1 cellular context compared by ENCODE assay signal in the genomic region with DNA sequence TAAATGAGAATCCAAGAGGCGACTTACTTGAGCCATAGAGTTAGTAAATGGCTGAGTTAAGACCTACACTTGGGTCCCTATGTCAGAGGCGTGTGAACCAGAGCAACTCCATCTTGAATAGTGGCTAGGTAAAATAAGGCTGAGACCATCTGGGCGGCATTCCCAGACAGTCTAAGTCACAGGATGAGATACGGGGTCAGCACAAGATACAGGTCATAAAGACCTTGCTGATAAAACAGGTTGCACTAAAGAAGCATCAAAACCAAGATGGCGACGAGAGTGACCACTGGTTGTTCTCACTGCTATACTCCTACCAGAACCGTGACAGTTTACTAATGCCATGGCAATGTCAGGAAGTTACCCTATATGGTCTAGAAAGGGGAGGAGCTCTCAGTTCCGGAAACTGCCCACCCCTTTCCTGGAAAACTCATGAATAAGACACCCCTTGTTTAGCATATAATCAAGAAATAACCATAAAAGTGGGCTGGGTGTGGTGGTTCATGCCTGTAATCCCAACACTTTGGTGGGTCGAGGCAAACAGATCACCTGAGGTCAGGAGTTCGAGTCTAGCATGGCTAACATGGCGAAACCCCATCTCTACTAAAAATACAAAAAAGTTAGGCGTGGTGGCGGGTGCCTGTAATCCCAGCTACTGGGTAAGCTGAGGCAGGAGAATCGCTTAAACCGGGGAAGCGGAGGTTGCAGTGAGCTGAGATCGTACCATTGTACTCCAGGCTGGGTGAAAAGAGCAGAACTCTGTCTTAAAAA.
A peak's percentile ranks its signal among the peaks of the same experiment; 100 is the strongest.
TF ChIP-seq lines count a peak whose summit lies in the region.

No MANE protein-coding gene starts in this region.

TF ChIP-seq in K562, 482 proteins besides CTCF, POLR2A, EP300 and RAD21 (continued from another document and continues in another):
- TF ChIP-seq, protein P1, sequence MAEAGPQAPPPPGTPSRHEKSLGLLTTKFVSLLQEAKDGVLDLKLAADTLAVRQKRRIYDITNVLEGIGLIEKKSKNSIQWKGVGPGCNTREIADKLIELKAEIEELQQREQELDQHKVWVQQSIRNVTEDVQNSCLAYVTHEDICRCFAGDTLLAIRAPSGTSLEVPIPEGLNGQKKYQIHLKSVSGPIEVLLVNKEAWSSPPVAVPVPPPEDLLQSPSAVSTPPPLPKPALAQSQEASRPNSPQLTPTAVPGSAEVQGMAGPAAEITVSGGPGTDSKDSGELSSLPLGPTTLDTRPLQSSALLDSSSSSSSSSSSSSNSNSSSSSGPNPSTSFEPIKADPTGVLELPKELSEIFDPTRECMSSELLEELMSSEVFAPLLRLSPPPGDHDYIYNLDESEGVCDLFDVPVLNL (CRISPR knock-in tag; IDR thresholded peaks at IDR 0.05; ENCODE audit: low read depth), result no peak
- TF ChIP-seq NCOA6 (IDR thresholded peaks at IDR 0.05) (no peak), NFRKB (IDR thresholded peaks at IDR 0.05; ENCODE audit: low read depth) (peak; percentile 92), ZNF384 (IDR thresholded peaks at IDR 0.05; ENCODE audit: low read depth, low read length) (no peak), NRF1 (conservative IDR thresholded peaks at IDR 0.05 in 1 of 2, IDR thresholded peaks at IDR 0.05 in 1 of 2) (no peak), RBM34 (IDR thresholded peaks at IDR 0.05; ENCODE audit: borderline replicate concordance, insufficient read depth, low read length) (no peak), SMARCB1 (IDR thresholded peaks at IDR 0.05; ENCODE audit: insufficient read length, low read depth) (no peak), CHD4 (IDR thresholded peaks at IDR 0.05; ENCODE audit: insufficient read depth, insufficient replicate concordance, low read depth, low read length, poor library complexity, severe bottlenecking) (no peak), HEY1 (CRISPR knock-in tag; IDR thresholded peaks at IDR 0.05; ENCODE audit: borderline replicate concordance) (peak; percentile 88), ILK (tag; IDR thresholded peaks at IDR 0.05; ENCODE audit: borderline replicate concordance, low read depth) (peak; percentile 98), NCOA2 (IDR thresholded peaks at IDR 0.05; ENCODE audit: partially characterized antibody in 2 of 2) (no peak), CHD1 (IDR thresholded peaks at IDR 0.05; ENCODE audit: low read length) (no peak), LEF1 (IDR thresholded peaks at IDR 0.05) (no peak), PCBP2 (IDR thresholded peaks at IDR 0.05; ENCODE audit: low read depth, low read length, poor library complexity, severe bottlenecking) (no peak), EZH2 (IDR thresholded peaks at IDR 0.05; ENCODE audit: borderline replicate concordance, low read depth, low read length) (no peak), MCM5 (IDR thresholded peaks at IDR 0.05; ENCODE audit: low read depth) (no peak), CBX5 (IDR thresholded peaks at IDR 0.05; ENCODE audit: borderline replicate concordance, low read depth) (no peak), SPI1 (IDR thresholded peaks at IDR 0.05; ENCODE audit: borderline replicate concordance, low read depth, low read length) (0 out of 2 replicates have a peak, but pooled peaks have one; percentile 14), RBM15 (IDR thresholded peaks at IDR 0.05; ENCODE audit: insufficient read depth, low read length) (no peak), STAT5A (IDR thresholded peaks at IDR 0.05; ENCODE audit: borderline replicate concordance, low read length) (peak; percentile 98), HNRNPLL (IDR thresholded peaks at IDR 0.05; ENCODE audit: low read depth, low read length, poor library complexity, severe bottlenecking) (no peak)
- TF ChIP-seq, protein P2, sequence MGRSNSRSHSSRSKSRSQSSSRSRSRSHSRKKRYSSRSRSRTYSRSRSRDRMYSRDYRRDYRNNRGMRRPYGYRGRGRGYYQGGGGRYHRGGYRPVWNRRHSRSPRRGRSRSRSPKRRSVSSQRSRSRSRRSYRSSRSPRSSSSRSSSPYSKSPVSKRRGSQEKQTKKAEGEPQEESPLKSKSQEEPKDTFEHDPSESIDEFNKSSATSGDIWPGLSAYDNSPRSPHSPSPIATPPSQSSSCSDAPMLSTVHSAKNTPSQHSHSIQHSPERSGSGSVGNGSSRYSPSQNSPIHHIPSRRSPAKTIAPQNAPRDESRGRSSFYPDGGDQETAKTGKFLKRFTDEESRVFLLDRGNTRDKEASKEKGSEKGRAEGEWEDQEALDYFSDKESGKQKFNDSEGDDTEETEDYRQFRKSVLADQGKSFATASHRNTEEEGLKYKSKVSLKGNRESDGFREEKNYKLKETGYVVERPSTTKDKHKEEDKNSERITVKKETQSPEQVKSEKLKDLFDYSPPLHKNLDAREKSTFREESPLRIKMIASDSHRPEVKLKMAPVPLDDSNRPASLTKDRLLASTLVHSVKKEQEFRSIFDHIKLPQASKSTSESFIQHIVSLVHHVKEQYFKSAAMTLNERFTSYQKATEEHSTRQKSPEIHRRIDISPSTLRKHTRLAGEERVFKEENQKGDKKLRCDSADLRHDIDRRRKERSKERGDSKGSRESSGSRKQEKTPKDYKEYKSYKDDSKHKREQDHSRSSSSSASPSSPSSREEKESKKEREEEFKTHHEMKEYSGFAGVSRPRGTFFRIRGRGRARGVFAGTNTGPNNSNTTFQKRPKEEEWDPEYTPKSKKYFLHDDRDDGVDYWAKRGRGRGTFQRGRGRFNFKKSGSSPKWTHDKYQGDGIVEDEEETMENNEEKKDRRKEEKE (IDR thresholded peaks at IDR 0.05; ENCODE audit: borderline replicate concordance in 1 of 2, control insufficient read depth in 1 of 2, low read depth in 2 of 2, low read length in 1 of 2), result no peak
- TF ChIP-seq, protein P3, sequence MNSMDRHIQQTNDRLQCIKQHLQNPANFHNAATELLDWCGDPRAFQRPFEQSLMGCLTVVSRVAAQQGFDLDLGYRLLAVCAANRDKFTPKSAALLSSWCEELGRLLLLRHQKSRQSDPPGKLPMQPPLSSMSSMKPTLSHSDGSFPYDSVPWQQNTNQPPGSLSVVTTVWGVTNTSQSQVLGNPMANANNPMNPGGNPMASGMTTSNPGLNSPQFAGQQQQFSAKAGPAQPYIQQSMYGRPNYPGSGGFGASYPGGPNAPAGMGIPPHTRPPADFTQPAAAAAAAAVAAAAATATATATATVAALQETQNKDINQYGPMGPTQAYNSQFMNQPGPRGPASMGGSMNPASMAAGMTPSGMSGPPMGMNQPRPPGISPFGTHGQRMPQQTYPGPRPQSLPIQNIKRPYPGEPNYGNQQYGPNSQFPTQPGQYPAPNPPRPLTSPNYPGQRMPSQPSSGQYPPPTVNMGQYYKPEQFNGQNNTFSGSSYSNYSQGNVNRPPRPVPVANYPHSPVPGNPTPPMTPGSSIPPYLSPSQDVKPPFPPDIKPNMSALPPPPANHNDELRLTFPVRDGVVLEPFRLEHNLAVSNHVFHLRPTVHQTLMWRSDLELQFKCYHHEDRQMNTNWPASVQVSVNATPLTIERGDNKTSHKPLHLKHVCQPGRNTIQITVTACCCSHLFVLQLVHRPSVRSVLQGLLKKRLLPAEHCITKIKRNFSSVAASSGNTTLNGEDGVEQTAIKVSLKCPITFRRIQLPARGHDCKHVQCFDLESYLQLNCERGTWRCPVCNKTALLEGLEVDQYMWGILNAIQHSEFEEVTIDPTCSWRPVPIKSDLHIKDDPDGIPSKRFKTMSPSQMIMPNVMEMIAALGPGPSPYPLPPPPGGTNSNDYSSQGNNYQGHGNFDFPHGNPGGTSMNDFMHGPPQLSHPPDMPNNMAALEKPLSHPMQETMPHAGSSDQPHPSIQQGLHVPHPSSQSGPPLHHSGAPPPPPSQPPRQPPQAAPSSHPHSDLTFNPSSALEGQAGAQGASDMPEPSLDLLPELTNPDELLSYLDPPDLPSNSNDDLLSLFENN (IDR thresholded peaks at IDR 0.05; ENCODE audit: low read depth in 2 of 2, low read length in 2 of 2), result no peak
- TF ChIP-seq, protein P4, sequence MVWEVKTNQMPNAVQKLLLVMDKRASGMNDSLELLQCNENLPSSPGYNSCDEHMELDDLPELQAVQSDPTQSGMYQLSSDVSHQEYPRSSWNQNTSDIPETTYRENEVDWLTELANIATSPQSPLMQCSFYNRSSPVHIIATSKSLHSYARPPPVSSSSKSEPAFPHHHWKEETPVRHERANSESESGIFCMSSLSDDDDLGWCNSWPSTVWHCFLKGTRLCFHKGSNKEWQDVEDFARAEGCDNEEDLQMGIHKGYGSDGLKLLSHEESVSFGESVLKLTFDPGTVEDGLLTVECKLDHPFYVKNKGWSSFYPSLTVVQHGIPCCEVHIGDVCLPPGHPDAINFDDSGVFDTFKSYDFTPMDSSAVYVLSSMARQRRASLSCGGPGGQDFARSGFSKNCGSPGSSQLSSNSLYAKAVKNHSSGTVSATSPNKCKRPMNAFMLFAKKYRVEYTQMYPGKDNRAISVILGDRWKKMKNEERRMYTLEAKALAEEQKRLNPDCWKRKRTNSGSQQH (CRISPR knock-in tag; IDR thresholded peaks at IDR 0.05), result peak; percentile 99
- TF ChIP-seq, protein P5, sequence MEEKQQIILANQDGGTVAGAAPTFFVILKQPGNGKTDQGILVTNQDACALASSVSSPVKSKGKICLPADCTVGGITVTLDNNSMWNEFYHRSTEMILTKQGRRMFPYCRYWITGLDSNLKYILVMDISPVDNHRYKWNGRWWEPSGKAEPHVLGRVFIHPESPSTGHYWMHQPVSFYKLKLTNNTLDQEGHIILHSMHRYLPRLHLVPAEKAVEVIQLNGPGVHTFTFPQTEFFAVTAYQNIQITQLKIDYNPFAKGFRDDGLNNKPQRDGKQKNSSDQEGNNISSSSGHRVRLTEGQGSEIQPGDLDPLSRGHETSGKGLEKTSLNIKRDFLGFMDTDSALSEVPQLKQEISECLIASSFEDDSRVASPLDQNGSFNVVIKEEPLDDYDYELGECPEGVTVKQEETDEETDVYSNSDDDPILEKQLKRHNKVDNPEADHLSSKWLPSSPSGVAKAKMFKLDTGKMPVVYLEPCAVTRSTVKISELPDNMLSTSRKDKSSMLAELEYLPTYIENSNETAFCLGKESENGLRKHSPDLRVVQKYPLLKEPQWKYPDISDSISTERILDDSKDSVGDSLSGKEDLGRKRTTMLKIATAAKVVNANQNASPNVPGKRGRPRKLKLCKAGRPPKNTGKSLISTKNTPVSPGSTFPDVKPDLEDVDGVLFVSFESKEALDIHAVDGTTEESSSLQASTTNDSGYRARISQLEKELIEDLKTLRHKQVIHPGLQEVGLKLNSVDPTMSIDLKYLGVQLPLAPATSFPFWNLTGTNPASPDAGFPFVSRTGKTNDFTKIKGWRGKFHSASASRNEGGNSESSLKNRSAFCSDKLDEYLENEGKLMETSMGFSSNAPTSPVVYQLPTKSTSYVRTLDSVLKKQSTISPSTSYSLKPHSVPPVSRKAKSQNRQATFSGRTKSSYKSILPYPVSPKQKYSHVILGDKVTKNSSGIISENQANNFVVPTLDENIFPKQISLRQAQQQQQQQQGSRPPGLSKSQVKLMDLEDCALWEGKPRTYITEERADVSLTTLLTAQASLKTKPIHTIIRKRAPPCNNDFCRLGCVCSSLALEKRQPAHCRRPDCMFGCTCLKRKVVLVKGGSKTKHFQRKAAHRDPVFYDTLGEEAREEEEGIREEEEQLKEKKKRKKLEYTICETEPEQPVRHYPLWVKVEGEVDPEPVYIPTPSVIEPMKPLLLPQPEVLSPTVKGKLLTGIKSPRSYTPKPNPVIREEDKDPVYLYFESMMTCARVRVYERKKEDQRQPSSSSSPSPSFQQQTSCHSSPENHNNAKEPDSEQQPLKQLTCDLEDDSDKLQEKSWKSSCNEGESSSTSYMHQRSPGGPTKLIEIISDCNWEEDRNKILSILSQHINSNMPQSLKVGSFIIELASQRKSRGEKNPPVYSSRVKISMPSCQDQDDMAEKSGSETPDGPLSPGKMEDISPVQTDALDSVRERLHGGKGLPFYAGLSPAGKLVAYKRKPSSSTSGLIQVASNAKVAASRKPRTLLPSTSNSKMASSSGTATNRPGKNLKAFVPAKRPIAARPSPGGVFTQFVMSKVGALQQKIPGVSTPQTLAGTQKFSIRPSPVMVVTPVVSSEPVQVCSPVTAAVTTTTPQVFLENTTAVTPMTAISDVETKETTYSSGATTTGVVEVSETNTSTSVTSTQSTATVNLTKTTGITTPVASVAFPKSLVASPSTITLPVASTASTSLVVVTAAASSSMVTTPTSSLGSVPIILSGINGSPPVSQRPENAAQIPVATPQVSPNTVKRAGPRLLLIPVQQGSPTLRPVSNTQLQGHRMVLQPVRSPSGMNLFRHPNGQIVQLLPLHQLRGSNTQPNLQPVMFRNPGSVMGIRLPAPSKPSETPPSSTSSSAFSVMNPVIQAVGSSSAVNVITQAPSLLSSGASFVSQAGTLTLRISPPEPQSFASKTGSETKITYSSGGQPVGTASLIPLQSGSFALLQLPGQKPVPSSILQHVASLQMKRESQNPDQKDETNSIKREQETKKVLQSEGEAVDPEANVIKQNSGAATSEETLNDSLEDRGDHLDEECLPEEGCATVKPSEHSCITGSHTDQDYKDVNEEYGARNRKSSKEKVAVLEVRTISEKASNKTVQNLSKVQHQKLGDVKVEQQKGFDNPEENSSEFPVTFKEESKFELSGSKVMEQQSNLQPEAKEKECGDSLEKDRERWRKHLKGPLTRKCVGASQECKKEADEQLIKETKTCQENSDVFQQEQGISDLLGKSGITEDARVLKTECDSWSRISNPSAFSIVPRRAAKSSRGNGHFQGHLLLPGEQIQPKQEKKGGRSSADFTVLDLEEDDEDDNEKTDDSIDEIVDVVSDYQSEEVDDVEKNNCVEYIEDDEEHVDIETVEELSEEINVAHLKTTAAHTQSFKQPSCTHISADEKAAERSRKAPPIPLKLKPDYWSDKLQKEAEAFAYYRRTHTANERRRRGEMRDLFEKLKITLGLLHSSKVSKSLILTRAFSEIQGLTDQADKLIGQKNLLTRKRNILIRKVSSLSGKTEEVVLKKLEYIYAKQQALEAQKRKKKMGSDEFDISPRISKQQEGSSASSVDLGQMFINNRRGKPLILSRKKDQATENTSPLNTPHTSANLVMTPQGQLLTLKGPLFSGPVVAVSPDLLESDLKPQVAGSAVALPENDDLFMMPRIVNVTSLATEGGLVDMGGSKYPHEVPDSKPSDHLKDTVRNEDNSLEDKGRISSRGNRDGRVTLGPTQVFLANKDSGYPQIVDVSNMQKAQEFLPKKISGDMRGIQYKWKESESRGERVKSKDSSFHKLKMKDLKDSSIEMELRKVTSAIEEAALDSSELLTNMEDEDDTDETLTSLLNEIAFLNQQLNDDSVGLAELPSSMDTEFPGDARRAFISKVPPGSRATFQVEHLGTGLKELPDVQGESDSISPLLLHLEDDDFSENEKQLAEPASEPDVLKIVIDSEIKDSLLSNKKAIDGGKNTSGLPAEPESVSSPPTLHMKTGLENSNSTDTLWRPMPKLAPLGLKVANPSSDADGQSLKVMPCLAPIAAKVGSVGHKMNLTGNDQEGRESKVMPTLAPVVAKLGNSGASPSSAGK (IDR thresholded peaks at IDR 0.05), result peak; percentile 67
- TF ChIP-seq, protein P6, sequence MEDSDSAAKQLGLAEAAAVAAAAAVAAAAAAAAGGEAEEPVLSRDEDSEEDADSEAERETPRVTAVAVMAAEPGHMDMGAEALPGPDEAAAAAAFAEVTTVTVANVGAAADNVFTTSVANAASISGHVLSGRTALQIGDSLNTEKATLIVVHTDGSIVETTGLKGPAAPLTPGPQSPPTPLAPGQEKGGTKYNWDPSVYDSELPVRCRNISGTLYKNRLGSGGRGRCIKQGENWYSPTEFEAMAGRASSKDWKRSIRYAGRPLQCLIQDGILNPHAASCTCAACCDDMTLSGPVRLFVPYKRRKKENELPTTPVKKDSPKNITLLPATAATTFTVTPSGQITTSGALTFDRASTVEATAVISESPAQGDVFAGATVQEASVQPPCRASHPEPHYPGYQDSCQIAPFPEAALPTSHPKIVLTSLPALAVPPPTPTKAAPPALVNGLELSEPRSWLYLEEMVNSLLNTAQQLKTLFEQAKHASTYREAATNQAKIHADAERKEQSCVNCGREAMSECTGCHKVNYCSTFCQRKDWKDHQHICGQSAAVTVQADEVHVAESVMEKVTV (CRISPR knock-in tag; IDR thresholded peaks at IDR 0.05), result peak; percentile 92
